ENCODE assay signal across 21 cellular contexts in the genomic region with DNA sequence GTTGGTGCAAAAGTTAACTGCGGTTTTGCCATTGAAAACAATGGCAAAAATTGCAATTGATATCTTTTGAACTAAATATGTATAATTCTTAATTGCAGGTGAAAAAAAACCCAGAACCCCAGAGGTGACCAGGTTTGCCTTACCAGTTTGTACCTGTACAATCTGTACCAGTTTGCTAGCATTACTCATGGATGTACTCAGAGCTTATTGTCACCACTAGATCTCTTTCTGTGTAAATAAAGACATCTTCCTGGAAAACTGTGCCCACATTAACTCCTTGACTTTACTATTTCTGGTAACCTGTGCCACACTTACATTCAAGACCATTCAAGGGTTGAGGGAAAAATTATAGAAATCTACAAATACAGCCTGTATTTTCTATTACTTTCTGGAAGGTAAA.
DNase-seq lines count a peak whose midpoint lies in the region; ATAC-seq and TF ChIP-seq lines count a peak whose summit lies in the region.
"Had no signal": no experiment of that assay in that cellular context is flagged by ENCODE, and none has a peak within 500 bp of the region (broad histone marks: within the 10 kb centered on the region; RNA-seq: fewer than 3 reads in every experiment).

No MANE protein-coding gene starts in this region.

- peak overlapping the region in 6 of 7 donors; percentile 7 to 83 (median 73) for H3K4me3 Mint-ChIP-seq in CD8-positive, alpha-beta memory T cell
- peak overlapping the region; percentile 70 for H3K4me3 Mint-ChIP-seq in activated T-helper 1 cell treated with anti-CD3 and anti-CD28 coated beads, Interleukin-12 subunit alpha, Interleukin-12 subunit beta, Interleukin-2, Interleukin-4 antibody, amounts not matched to agents 30 ng/mL and 10 ng/mL and 1 ng/mL, durations not matched to agents 14 hours and 24 hours and 36 hours
- H3K4me3 Mint-ChIP-seq in immature natural killer cell, result peak overlapping the region; percentile 79 to 95 (median 83)
- H3K4me3 Mint-ChIP-seq: activated naive CD8-positive, alpha-beta T cell; naive B cell; type B pancreatic cell had no signal

- H3K27ac Mint-ChIP-seq in CD8-positive, alpha-beta memory T cell, result peak overlapping the region in 6 of 8 donors; percentile 2 to 92 (median 88)
- peak overlapping the region; percentile 79 for H3K27ac Mint-ChIP-seq in activated T-helper 1 cell treated with anti-CD3 and anti-CD28 coated beads, Interleukin-12 subunit alpha, Interleukin-12 subunit beta, Interleukin-2, Interleukin-4 antibody, amounts not matched to agents 30 ng/mL and 10 ng/mL and 1 ng/mL, durations not matched to agents 14 hours and 24 hours and 36 hours
- peak overlapping the region; percentile 85 to 96 (median 90) for H3K27ac Mint-ChIP-seq in immature natural killer cell
- H3K27ac Mint-ChIP-seq: naive B cell, type B pancreatic cell had no signal

- H3K4me1 ChIP-seq in CD8-positive, alpha-beta memory T cell (ENCODE audit: insufficient read depth, low read length), result peaks cover 16% of the 10 kb centered on the region
- H3K4me1 ChIP-seq in DND-41 (ENCODE audit: insufficient read depth, low read length), result peaks cover 20% of the 10 kb centered on the region
- H3K4me1 ChIP-seq: right atrium auricular region had no signal

- POLR2A ChIA-PET in CD8-positive, alpha-beta memory T cell (lab: Charles Lee), result no interaction called here

- no peak overlapping the region for H3K9ac ChIP-seq in DND-41 (ENCODE audit: low read depth, low read length)

- no peaks in the 10 kb centered on the region for H3K27me3 Mint-ChIP-seq in CD8-positive, alpha-beta memory T cell
- no peaks in the 10 kb centered on the region for H3K27me3 Mint-ChIP-seq in activated T-helper 1 cell treated with anti-CD3 and anti-CD28 coated beads, Interleukin-12 subunit alpha, Interleukin-12 subunit beta, Interleukin-2, Interleukin-4 antibody, amounts not matched to agents 30 ng/mL and 10 ng/mL and 1 ng/mL, durations not matched to agents 14 hours and 24 hours and 36 hours (ENCODE audit: insufficient read depth)
- peaks cover 0 to 1% (median 0%) of the 10 kb centered on the region in 3 donors for H3K27me3 Mint-ChIP-seq in immature natural killer cell (ENCODE audit: low read depth in 3 of 3)
- H3K27me3 Mint-ChIP-seq: activated naive CD8-positive, alpha-beta T cell; naive B cell; T-cell; type B pancreatic cell had no signal

- no peak for DNase-seq in CD8-positive, alpha-beta memory T cell
- DNase-seq in DND-41 (no peak), immature natural killer cell (no peak), KBM-7 (no peak), head of caudate nucleus (no peak), NCI-H1092 treated with DMSO at 0.1 percent for 48 hours (lab: John Stamatoyannopoulos, UW) (no peak)
- no peak for DNase-seq in activated T-helper 1 cell treated with anti-CD3 and anti-CD28 coated beads, Interleukin-12 subunit alpha, Interleukin-12 subunit beta, Interleukin-2, Interleukin-4 antibody, amounts not matched to agents 30 ng/mL and 10 ng/mL and 1 ng/mL, durations not matched to agents 14 hours and 24 hours and 36 hours (ENCODE audit: low spot score)
- DNase-seq: activated CD4-positive, alpha-beta T cell treated with anti-CD3 and anti-CD28 coated beads, Interleukin-2, amount 50 U/mL, for 1 hour; activated T-cell treated with anti-CD3 and anti-CD28 coated beads, Interleukin-2, amount 50 U/mL, for 1 hour; DMS79 treated with DMSO at 0.1 percent for 48 hours; left cardiac atrium; mesendoderm; naive B cell; NCI-H2029 treated with DMSO at 0.1 percent for 48 hours; NCI-H446; PC-9; T-cell had no signal

- H3K79me2 ChIP-seq in DND-41 (ENCODE audit: insufficient read depth, low read length), result no peaks in the 10 kb centered on the region

- no peaks in the 10 kb centered on the region for H3K36me3 ChIP-seq in CD8-positive, alpha-beta memory T cell (ENCODE audit: insufficient read depth, low read length)
- H3K36me3 ChIP-seq in DND-41 (ENCODE audit: insufficient read depth, low read length), result peaks cover 14% of the 10 kb centered on the region; the same call in 1 of the 2 replicates
- H3K36me3 ChIP-seq: right atrium auricular region had no signal

- no peaks in the 10 kb centered on the region for H3K36me3 Mint-ChIP-seq in CD8-positive, alpha-beta memory T cell
- H3K36me3 Mint-ChIP-seq in activated T-helper 1 cell treated with anti-CD3 and anti-CD28 coated beads, Interleukin-12 subunit alpha, Interleukin-12 subunit beta, Interleukin-2, Interleukin-4 antibody, amounts not matched to agents 30 ng/mL and 10 ng/mL and 1 ng/mL, durations not matched to agents 14 hours and 24 hours and 36 hours (ENCODE audit: low read depth), result peaks cover 13% of the 10 kb centered on the region
- peaks cover 4% of the 10 kb centered on the region in 3 donors for H3K36me3 Mint-ChIP-seq in immature natural killer cell
- H3K36me3 Mint-ChIP-seq: naive B cell, T-cell had no signal

- CTCF ChIA-PET in CD8-positive, alpha-beta memory T cell (lab: Charles Lee), result interaction anchor here (1.9 kb wide), 1 partner anchor 9 kb away, joined by 12 read pairs; no protein-coding TSS in a partner anchor

- no peaks in the 10 kb centered on the region for H3K9me3 Mint-ChIP-seq in CD8-positive, alpha-beta memory T cell
- H3K9me3 Mint-ChIP-seq in activated T-helper 1 cell treated with anti-CD3 and anti-CD28 coated beads, Interleukin-12 subunit alpha, Interleukin-12 subunit beta, Interleukin-2, Interleukin-4 antibody, amounts not matched to agents 30 ng/mL and 10 ng/mL and 1 ng/mL, durations not matched to agents 14 hours and 24 hours and 36 hours, result no peaks in the 10 kb centered on the region
- H3K9me3 Mint-ChIP-seq in immature natural killer cell, result no peaks in the 10 kb centered on the region
- H3K9me3 Mint-ChIP-seq: naive B cell, T-cell, type B pancreatic cell had no signal

- no peaks in the 10 kb centered on the region for H3K9me3 ChIP-seq in CD8-positive, alpha-beta memory T cell (ENCODE audit: low read length)
- no peaks in the 10 kb centered on the region for H3K9me3 ChIP-seq in DND-41 (ENCODE audit: insufficient read depth, low read length, severe bottlenecking)
- H3K9me3 ChIP-seq: right atrium auricular region had no signal

- H3K4me2 ChIP-seq in DND-41 (ENCODE audit: insufficient read depth, low read length), result no peak overlapping the region
- H3K4me2 ChIP-seq: PC-9 had no signal

- no peaks in the 10 kb centered on the region for H4K20me1 ChIP-seq in DND-41 (ENCODE audit: insufficient read depth, low read length)

- H3K4me1 Mint-ChIP-seq in CD8-positive, alpha-beta memory T cell, result peaks cover 45 to 50% (median 49%) of the 10 kb centered on the region in 3 donors
- H3K4me1 Mint-ChIP-seq in activated T-helper 1 cell treated with anti-CD3 and anti-CD28 coated beads, Interleukin-12 subunit alpha, Interleukin-12 subunit beta, Interleukin-2, Interleukin-4 antibody, amounts not matched to agents 30 ng/mL and 10 ng/mL and 1 ng/mL, durations not matched to agents 14 hours and 24 hours and 36 hours (ENCODE audit: low read depth), result peaks cover 83% of the 10 kb centered on the region
- H3K4me1 Mint-ChIP-seq in immature natural killer cell, result peaks cover 77 to 92% of the 10 kb centered on the region in 2 donors

- H3K27me3 ChIP-seq in CD8-positive, alpha-beta memory T cell (ENCODE audit: insufficient read depth, low read length, poor library complexity, severe bottlenecking), result no peaks in the 10 kb centered on the region
- H3K27me3 ChIP-seq in DND-41 (ENCODE audit: insufficient read depth, low read length, poor library complexity), result no peaks in the 10 kb centered on the region
- H3K27me3 ChIP-seq: right atrium auricular region had no signal

- TF ChIP-seq CTCF in DND-41 (IDR thresholded peaks at IDR 0.05; ENCODE audit: borderline replicate concordance, extremely low read depth, low read length, poor library complexity, severe bottlenecking), result no peak

- H2AFZ ChIP-seq in DND-41 (ENCODE audit: low read depth, low read length), result no peak overlapping the region
- H2AFZ ChIP-seq: PC-9 had no signal

- no peak overlapping the region for H3K27ac ChIP-seq in CD8-positive, alpha-beta memory T cell (ENCODE audit: low read depth, low read length)
- H3K27ac ChIP-seq in DND-41 (ENCODE audit: low read length), result peak overlapping the region; percentile 63; the same call in 1 of the 2 replicates
- H3K27ac ChIP-seq: PC-9, right atrium auricular region had no signal

- in situ Hi-C loops in KBM-7 (cut with MboI; ENCODE audit: low pct_unique_long_range_greater_than_20kb, low sequenced_read_pairs), result loop anchor here (25.0 kb wide), 1 partner anchor 154 kb away; no protein-coding TSS in a partner anchor

- intact Hi-C loops in activated T-helper 1 cell treated with anti-CD3 and anti-CD28 coated beads, Interleukin-12 subunit alpha, Interleukin-12 subunit beta, Interleukin-2, Interleukin-4 antibody, amounts not matched to agents 30 ng/mL and 10 ng/mL and 1 ng/mL, durations not matched to agents 14 hours and 24 hours and 36 hours (cut with micrococcal nuclease), result loop anchor here (1.0 to 5.0 kb wide), 5 partner anchors 30 to 238 kb away; no protein-coding TSS in a partner anchor
- intact Hi-C loops in head of caudate nucleus (cut with DNase I), result no loop called here

- no peak for ATAC-seq in DND-41 (ENCODE audit: insufficient read depth, low read depth)
- ATAC-seq in HG02623 (IDR thresholded peaks at IDR 0.05; ENCODE audit: unreplicated experiment), result no peak
- ATAC-seq: left cardiac atrium had no signal

- no peak overlapping the region for H3K4me3 ChIP-seq in CD8-positive, alpha-beta memory T cell (ENCODE audit: low read length)
- no peak overlapping the region for H3K4me3 ChIP-seq in DND-41 (ENCODE audit: low read depth in 1 of 2, low read length in 2 of 2)
- H3K4me3 ChIP-seq: PC-9, right atrium auricular region had no signal
